9 cellular contexts compared by ENCODE assay signal in genomic region chr4:128220286-128221235, GRCh38.
A peak's percentile ranks its signal among the peaks of the same experiment; 100 is the strongest.
DNase-seq lines count a peak whose midpoint lies in the region; ATAC-seq and TF ChIP-seq lines count a peak whose summit lies in the region.
"Had no signal": no experiment of that assay in that cellular context is flagged by ENCODE, and none has a peak within 500 bp of the region (broad histone marks: within the 10 kb centered on the region; RNA-seq: fewer than 3 reads in every experiment).

No MANE protein-coding gene starts in this region.

- H3K27ac ChIP-seq in esophagus muscularis mucosa (replicated peaks in 1 of 4): no peak overlapping the region

- DNase-seq in AG09309 (ENCODE audit: low read depth) (peak; percentile 37), SW480 (ENCODE audit: low spot score) (peak; percentile 42), iris pigment epithelial cell (ENCODE audit: low read depth) (peak; percentile 84), UCSD-AML1 (lab: John Stamatoyannopoulos, UW; ENCODE audit: unreplicated experiment) (no peak), esophagus muscularis mucosa (ENCODE audit: extremely low spot score) (no peak)

- H3K9me3 ChIP-seq in esophagus muscularis mucosa: no peaks in the 10 kb centered on the region
- H3K9me3 ChIP-seq: HAP-1 had no signal

- H3K4me3 ChIP-seq in AG09309 (ENCODE audit: control insufficient read depth, low read depth, low read length) (no peak overlapping the region), esophagus muscularis mucosa (no peak overlapping the region)
- H3K4me3 ChIP-seq: HAP-1 had no signal

- H3K4me1 ChIP-seq in esophagus muscularis mucosa: peaks cover 0 to 10% (median 5%) of the 10 kb centered on the region in 4 donors
- H3K4me1 ChIP-seq: HAP-1 had no signal

- TF ChIP-seq CTCF in AG09309 (IDR thresholded peaks at IDR 0.05; ENCODE audit: control insufficient read depth, insufficient read depth, low read depth, low read length, missing control alignments): peak; percentile 36
- no peak for TF ChIP-seq CTCF in esophagus muscularis mucosa (IDR thresholded peaks at IDR 0.05)

- intact Hi-C loops in esophagus muscularis mucosa (cut with DNase I): no loop called here

- TF ChIP-seq POLR2A in esophagus muscularis mucosa (IDR thresholded peaks at IDR 0.05; ENCODE audit: low read depth): no peak

- no peaks in the 10 kb centered on the region for H3K36me3 ChIP-seq in esophagus muscularis mucosa
- H3K36me3 ChIP-seq: HAP-1 had no signal

- ATAC-seq in GM18519 (IDR thresholded peaks at IDR 0.05; ENCODE audit: low FRiP score, unreplicated experiment) (peak; percentile 97), HG03565 (IDR thresholded peaks at IDR 0.05; ENCODE audit: unreplicated experiment) (peak; percentile 87), HG02759 (IDR thresholded peaks at IDR 0.05; ENCODE audit: unreplicated experiment) (no peak)

- no peaks in the 10 kb centered on the region for H3K27me3 ChIP-seq in esophagus muscularis mucosa

- no peak for TF ChIP-seq EP300 in esophagus muscularis mucosa (IDR thresholded peaks at IDR 0.05)

- 51% methylated on average over 8 of the region's 8 CpGs for WGBS in esophagus muscularis mucosa

Comparison
In these comparisons a context has a peak if more than half of its experiments do, and no peak if none do; other contexts are left out.
1. DNase-seq: peak in AG09309 (single experiment), SW480 (single experiment) and iris pigment epithelial cell (single experiment); none in UCSD-AML1 (single experiment) and esophagus muscularis mucosa (single experiment).